Comparison of ENCODE assay signal across 14 cellular contexts in genomic region chr17:909642-910323, GRCh38.
DNase-seq lines count a peak whose midpoint lies in the region; ATAC-seq, FAIRE-seq and TF ChIP-seq lines count a peak whose summit lies in the region.
"Had no signal": no experiment of that assay in that cellular context is flagged by ENCODE, and none has a peak within 500 bp of the region (broad histone marks: within the 10 kb centered on the region; RNA-seq: fewer than 3 reads in every experiment).

No MANE protein-coding gene starts in this region.

- H3K4me3 Mint-ChIP-seq in nephron progenitor cell = no peak overlapping the region
- H3K4me3 Mint-ChIP-seq: activated CD4-positive, alpha-beta memory T cell treated with anti-CD3 and anti-CD28 coated beads, Interleukin-2, amount 10 ng/mL, durations not matched to agents 7 days and 5 days; T-helper 17 cell had no signal

- no peak for TF ChIP-seq CTCF in NB4 (IDR thresholded peaks at IDR 0.05; ENCODE audit: low read depth, low read length)
- TF ChIP-seq CTCF in nephron progenitor cell (IDR thresholded peaks at IDR 0.05) = no peak

- intact Hi-C loops in head of caudate nucleus (cut with DNase I) = no loop called here

- no peak for FAIRE-seq in RCC 7860 (lab: Jason Lieb, UNC)
- FAIRE-seq: G401.6 had no signal

- peaks cover 5% of the 10 kb centered on the region for H3K27me3 Mint-ChIP-seq in nephron progenitor cell (ENCODE audit: low read depth, poor library complexity)

- DNase-seq in AG20443 (ENCODE audit: low spot score) (peak; percentile 54), NB4 (ENCODE audit: low read depth) (peak; percentile 17), dermis blood vessel endothelial cell (peak; percentile 70), nephron progenitor cell (no peak), activated gamma-delta T cell treated with Interleukin-2 at 50 U/mL for 16 hours (no peak), RCC 7860 (ENCODE audit: low spot score) (no peak), head of caudate nucleus (no peak)
- DNase-seq: activated CD4-positive, alpha-beta memory T cell treated with anti-CD3 and anti-CD28 coated beads, Interleukin-2, amount 10 ng/mL, durations not matched to agents 7 days and 5 days; activated naive CD4-positive, alpha-beta T cell treated with Interleukin-2 at 50 U/mL for 16 hours; T-helper 17 cell had no signal

- no peak for ATAC-seq in GM19395 (IDR thresholded peaks at IDR 0.05; ENCODE audit: unreplicated experiment)
- ATAC-seq: T-helper 17 cell had no signal

- H3K9me3 Mint-ChIP-seq in nephron progenitor cell = no peaks in the 10 kb centered on the region
- H3K9me3 Mint-ChIP-seq: activated CD4-positive, alpha-beta memory T cell treated with anti-CD3 and anti-CD28 coated beads, Interleukin-2, amount 10 ng/mL, durations not matched to agents 7 days and 5 days had no signal

- peaks cover 20% of the 10 kb centered on the region for H3K36me3 Mint-ChIP-seq in nephron progenitor cell (ENCODE audit: low read depth)

- H3K4me1 Mint-ChIP-seq in nephron progenitor cell = peaks cover 59% of the 10 kb centered on the region
- H3K4me1 Mint-ChIP-seq: activated CD4-positive, alpha-beta memory T cell treated with anti-CD3 and anti-CD28 coated beads, Interleukin-2, amount 10 ng/mL, durations not matched to agents 7 days and 5 days; T-helper 17 cell had no signal

- no peak overlapping the region for H3K4me3 ChIP-seq in NB4 (ENCODE audit: low read depth, low read length)
- H3K4me3 ChIP-seq: BLaER1, coronary artery had no signal

- peak overlapping the region; percentile 72 for H3K27ac Mint-ChIP-seq in nephron progenitor cell
- H3K27ac Mint-ChIP-seq: activated CD4-positive, alpha-beta memory T cell treated with anti-CD3 and anti-CD28 coated beads, Interleukin-2, amount 10 ng/mL, durations not matched to agents 7 days and 5 days; T-helper 17 cell had no signal

- no peak for TF ChIP-seq POLR2A in NB4 (IDR thresholded peaks at IDR 0.05; ENCODE audit: extremely low read depth, insufficient read length)

Comparison
In these comparisons a context has a peak if more than half of its experiments do, and no peak if none do; other contexts are left out.
1. DNase-seq: peak in AG20443 (single experiment), NB4 (single experiment) and dermis blood vessel endothelial cell (single experiment); none in nephron progenitor cell (single experiment), activated gamma-delta T cell treated with Interleukin-2 at 50 U/mL for 16 hours (single experiment), RCC 7860 (single experiment) and head of caudate nucleus (0 of 42).